In genomic region chr2:9390991-9391390, GRCh38 we compare ENCODE assay signal across 19 cellular contexts.
"Had no signal": no experiment of that assay in that cellular context is flagged by ENCODE, and none has a peak within 500 bp of the region (broad histone marks: within the 10 kb centered on the region; RNA-seq: fewer than 3 reads in every experiment).

No MANE protein-coding gene starts in this region.

- H3K4me3 Mint-ChIP-seq: activated naive CD8-positive, alpha-beta T cell treated with anti-CD3 and anti-CD28 coated beads for 36 hours; activated T-helper 17 cell treated with anti-CD3 and anti-CD28 coated beads, Interleukin-2, amount 50 U/mL, for 72 hours; immature natural killer cell; natural killer cell; stimulated activated naive CD8-positive, alpha-beta T cell treated with anti-CD3 and anti-CD28 coated beads, Interleukin-15, Interleukin-2, amounts not matched to agents 100 ng/mL and 50 ng/mL, for 24 hours had no signal

- H3K27me3 Mint-ChIP-seq: activated naive CD8-positive, alpha-beta T cell treated with anti-CD3 and anti-CD28 coated beads for 36 hours; activated T-helper 17 cell treated with anti-CD3 and anti-CD28 coated beads, Interleukin-2, amount 50 U/mL, for 72 hours; stimulated activated naive CD8-positive, alpha-beta T cell treated with anti-CD3 and anti-CD28 coated beads, Interleukin-15, Interleukin-2, amounts not matched to agents 100 ng/mL and 50 ng/mL, for 24 hours had no signal

- H3K27ac Mint-ChIP-seq: activated naive CD8-positive, alpha-beta T cell treated with anti-CD3 and anti-CD28 coated beads for 36 hours; activated T-helper 17 cell treated with anti-CD3 and anti-CD28 coated beads, Interleukin-2, amount 50 U/mL, for 72 hours; natural killer cell; stimulated activated naive CD8-positive, alpha-beta T cell treated with anti-CD3 and anti-CD28 coated beads, Interleukin-15, Interleukin-2, amounts not matched to agents 100 ng/mL and 50 ng/mL, for 24 hours had no signal

- DNase-seq: activated CD4-positive, CD25-positive, alpha-beta regulatory T cell treated with anti-CD3 and anti-CD28 coated beads, Interleukin-2, amount 50 U/mL, for 72 hours; activated naive CD4-positive, alpha-beta T cell; activated naive CD8-positive, alpha-beta T cell treated with anti-CD3 and anti-CD28 coated beads for 36 hours; activated T-cell treated with anti-CD3 and anti-CD28 coated beads, Interleukin-2, amount 50 U/mL, for 1 hour; immature natural killer cell; kidney glomerular epithelial cell; left lung; midbrain; natural killer cell; occipital lobe; stimulated activated CD4-positive, alpha-beta T cell treated with anti-CD3 and anti-CD28 coated beads, Interleukin-4, amount 100 ng/mL, for 4 hours; substantia nigra; T-helper 1 cell; thyroid gland; upper lobe of right lung; WERI-Rb-1 had no signal

- H3K9me3 ChIP-seq: left lung, thyroid gland, upper lobe of right lung had no signal

- H3K36me3 Mint-ChIP-seq: activated naive CD8-positive, alpha-beta T cell treated with anti-CD3 and anti-CD28 coated beads for 36 hours; immature natural killer cell; natural killer cell had no signal

- H3K4me1 Mint-ChIP-seq: activated naive CD8-positive, alpha-beta T cell treated with anti-CD3 and anti-CD28 coated beads for 36 hours; activated T-helper 17 cell treated with anti-CD3 and anti-CD28 coated beads, Interleukin-2, amount 50 U/mL, for 72 hours; immature natural killer cell; natural killer cell had no signal

- H3K9me3 Mint-ChIP-seq: activated naive CD8-positive, alpha-beta T cell treated with anti-CD3 and anti-CD28 coated beads for 36 hours; activated T-helper 17 cell treated with anti-CD3 and anti-CD28 coated beads, Interleukin-2, amount 50 U/mL, for 72 hours; immature natural killer cell; natural killer cell; stimulated activated naive CD8-positive, alpha-beta T cell treated with anti-CD3 and anti-CD28 coated beads, Interleukin-15, Interleukin-2, amounts not matched to agents 100 ng/mL and 50 ng/mL, for 24 hours had no signal

- H3K4me3 ChIP-seq: coronary artery, left lung, thyroid gland, upper lobe of right lung had no signal

- H3K27ac ChIP-seq: coronary artery, left lung, thyroid gland, upper lobe of right lung, WERI-Rb-1 had no signal

- H3K27me3 ChIP-seq: left lung, thyroid gland, upper lobe of right lung had no signal

- ATAC-seq: activated T-helper 17 cell treated with anti-CD3 and anti-CD28 coated beads, Interleukin-2, amount 50 U/mL, for 72 hours; left lung; natural killer cell; upper lobe of right lung had no signal
